ENCODE assay signal across 20 cellular contexts in genomic region chr10:12538596-12538995, GRCh38.
"Had no signal": no experiment of that assay in that cellular context is flagged by ENCODE, and none has a peak within 500 bp of the region (broad histone marks: within the 10 kb centered on the region; RNA-seq: fewer than 3 reads in every experiment).

No MANE protein-coding gene starts in this region.

- H3K9me3 Mint-ChIP-seq: activated B cell treated with CpG ODN at 0.5 μM for 24 hours; activated naive CD4-positive, alpha-beta T cell treated with anti-CD3 and anti-CD28 coated beads, Interleukin-2, amount 10 ng/mL, durations not matched to agents 7 days and 5 days; activated T-cell treated with anti-CD3 and anti-CD28 coated beads, Interleukin-2, amount 50 U/mL, for 72 hours; dendritic cell treated with granulocyte-macrophage colony-stimulating factor and Interleukin-4, amounts not matched to agents 40 ng/mL and 50 ng/mL, for 4 days; immature natural killer cell; mesothelial cell of epicardium; natural killer cell; T-helper 2 cell treated with Interferon-gamma antibody and Interleukin-4, amounts not matched to agents 5 μg/mL and 100 μg/mL, for 36 hours had no signal

- H3K4me3 ChIP-seq: hepatocyte, left lung, upper lobe of left lung had no signal

- H3K4me1 Mint-ChIP-seq: mesothelial cell of epicardium had no signal

- FAIRE-seq: TTC549 had no signal

- DNase-seq: activated B cell treated with CpG ODN at 0.5 μM for 24 hours; activated CD4-positive, alpha-beta T cell treated with anti-CD3 and anti-CD28 coated beads for 36 hours; activated CD4-positive, alpha-beta T cell treated with anti-CD3 and anti-CD28 coated beads, Interleukin-2, amount 50 U/mL, for 4 hours; activated effector memory CD4-positive, alpha-beta T cell treated with anti-CD3 and anti-CD28 coated beads, Interleukin-2, amount 50 U/mL, for 16 hours; activated naive CD4-positive, alpha-beta T cell treated with anti-CD3 and anti-CD28 coated beads, Interleukin-2, amount 10 ng/mL, durations not matched to agents 7 days and 5 days; activated T-cell treated with anti-CD3 and anti-CD28 coated beads, Interleukin-2, amount 50 U/mL, for 72 hours; effector CD4-positive, alpha-beta T cell; foreskin keratinocyte; immature natural killer cell; left lung; natural killer cell; retina; stimulated activated CD4-positive, alpha-beta T cell treated with anti-CD3 and anti-CD28 coated beads, Interleukin-4, amount 100 ng/mL, for 1 hour; stimulated activated naive CD8-positive, alpha-beta T cell treated with anti-CD3 and anti-CD28 coated beads, Interleukin-15, Interleukin-2, amounts not matched to agents 100 U/mL and 50 U/mL, for 24 hours; upper lobe of left lung had no signal

- H3K4me3 Mint-ChIP-seq: activated B cell treated with CpG ODN at 0.5 μM for 24 hours; activated CD4-positive, alpha-beta T cell treated with anti-CD3 and anti-CD28 coated beads for 36 hours; activated naive CD4-positive, alpha-beta T cell treated with anti-CD3 and anti-CD28 coated beads, Interleukin-2, amount 10 ng/mL, durations not matched to agents 7 days and 5 days; activated T-cell treated with anti-CD3 and anti-CD28 coated beads, Interleukin-2, amount 50 U/mL, for 72 hours; dendritic cell treated with granulocyte-macrophage colony-stimulating factor and Interleukin-4, amounts not matched to agents 40 ng/mL and 50 ng/mL, for 4 days; immature natural killer cell; mesothelial cell of epicardium; natural killer cell; T-helper 2 cell treated with Interferon-gamma antibody and Interleukin-4, amounts not matched to agents 5 μg/mL and 100 μg/mL, for 36 hours had no signal

- H3K27me3 ChIP-seq: foreskin keratinocyte, hepatocyte, left lung, upper lobe of left lung had no signal

- H3K27ac Mint-ChIP-seq: activated B cell treated with CpG ODN at 0.5 μM for 24 hours; activated CD4-positive, alpha-beta T cell treated with anti-CD3 and anti-CD28 coated beads for 36 hours; activated naive CD4-positive, alpha-beta T cell treated with anti-CD3 and anti-CD28 coated beads, Interleukin-2, amount 10 ng/mL, durations not matched to agents 7 days and 5 days; activated T-cell treated with anti-CD3 and anti-CD28 coated beads, Interleukin-2, amount 50 U/mL, for 72 hours; dendritic cell treated with granulocyte-macrophage colony-stimulating factor and Interleukin-4, amounts not matched to agents 40 ng/mL and 50 ng/mL, for 4 days; mesothelial cell of epicardium; T-helper 2 cell treated with Interferon-gamma antibody and Interleukin-4, amounts not matched to agents 5 μg/mL and 100 μg/mL, for 36 hours had no signal

- H3K36me3 Mint-ChIP-seq: activated naive CD4-positive, alpha-beta T cell treated with anti-CD3 and anti-CD28 coated beads, Interleukin-2, amount 10 ng/mL, durations not matched to agents 7 days and 5 days; mesothelial cell of epicardium; natural killer cell had no signal

- H3K36me3 ChIP-seq: left lung, upper lobe of left lung had no signal

- ATAC-seq: activated CD4-positive, alpha-beta T cell treated with anti-CD3 and anti-CD28 coated beads for 36 hours; activated T-cell treated with anti-CD3 and anti-CD28 coated beads, Interleukin-2, amount 50 U/mL, for 72 hours; foreskin keratinocyte; left lung; natural killer cell; stimulated activated naive CD8-positive, alpha-beta T cell treated with anti-CD3 and anti-CD28 coated beads, Interleukin-15, Interleukin-2, amounts not matched to agents 100 U/mL and 50 U/mL, for 24 hours had no signal
